8 cellular contexts compared by ENCODE assay signal in genomic region chr12:11486623-11487444, GRCh38.
DNase-seq lines count a peak whose midpoint lies in the region; ATAC-seq, FAIRE-seq and TF ChIP-seq lines count a peak whose summit lies in the region.

No MANE protein-coding gene starts in this region.

- H2BK120ac ChIP-seq in neuronal stem cell (ENCODE audit: low read depth, low read length), result no peak overlapping the region

- peak; percentile 86 for FAIRE-seq in RCC 7860 (lab: Jason Lieb, UNC)

- H3K27ac ChIP-seq in neuronal stem cell (replicated peaks; ENCODE audit: low read length), result no peak overlapping the region

- peak overlapping the region; percentile 18 for H3K27ac Mint-ChIP-seq in activated T-cell treated with anti-CD3 and anti-CD28 coated beads, Interleukin-2, amount 50 U/mL, for 72 hours

- no peak overlapping the region for H3K14ac ChIP-seq in neuronal stem cell (ENCODE audit: low read length)

- no peak overlapping the region for H3K4me3 Mint-ChIP-seq in activated T-cell treated with anti-CD3 and anti-CD28 coated beads, Interleukin-2, amount 50 U/mL, for 72 hours

- no peak overlapping the region for H4K91ac ChIP-seq in neuronal stem cell (ENCODE audit: low read depth, low read length, poor library complexity)

- no peak overlapping the region for H3K9ac ChIP-seq in neuronal stem cell (ENCODE audit: low read depth, low read length, poor library complexity)

- peaks cover 5% of the 10 kb centered on the region for H3K4me1 Mint-ChIP-seq in activated T-cell treated with anti-CD3 and anti-CD28 coated beads, Interleukin-2, amount 50 U/mL, for 72 hours (ENCODE audit: low read depth)

- H3K4me1 ChIP-seq in neuronal stem cell (ENCODE audit: control insufficient read depth in 2 of 2, insufficient read depth in 1 of 2, low read depth in 1 of 2, low read length in 2 of 2), result no peaks in the 10 kb centered on the region

- H2BK12ac ChIP-seq in neuronal stem cell (ENCODE audit: low read length), result no peak overlapping the region

- WGBS in neuronal stem cell (ENCODE audit: extremely low coverage in 2 of 2, insufficient read length in 2 of 2, insufficient replicate concordance in 1 of 2), 2 donors, result no CpG with 5 or more reads among the region's 13 CpGs

- TF ChIP-seq CTCF in LNCaP clone FGC (IDR thresholded peaks at IDR 0.05; ENCODE audit: control insufficient read depth, extremely low read depth, insufficient read depth), result peak; percentile 95

- DNase-seq in DMS 273 treated with DMSO at 0.1 percent for 48 hours (lab: John Stamatoyannopoulos, UW) (peak; percentile 22), LNCaP clone FGC (ENCODE audit: low read depth) (peak; percentile 69), RCC 7860 (ENCODE audit: low spot score) (peak; percentile 65), fibroblast of peridontal ligament (ENCODE audit: extremely low read depth) (peak; percentile 92), neuronal stem cell (ENCODE audit: low spot score) (peak; percentile 80), stromal cell of bone marrow (ENCODE audit: low read depth) (peak; percentile 71)
- DNase-seq in activated T-cell treated with anti-CD3 and anti-CD28 coated beads, Interleukin-2, amount 50 U/mL, for 72 hours, result peak; percentile 79 to 80

- H3K9me3 ChIP-seq in neuronal stem cell (replicated peaks in 1 of 2; ENCODE audit: control insufficient read depth in 2 of 2, insufficient read depth in 1 of 2, low read depth in 1 of 2, low read length in 2 of 2), result no peaks in the 10 kb centered on the region

- no peak overlapping the region for H3K18ac ChIP-seq in neuronal stem cell (ENCODE audit: low read length)

- no peak overlapping the region for H4K8ac ChIP-seq in neuronal stem cell (ENCODE audit: low read depth, low read length)

- H3K27me3 Mint-ChIP-seq in activated T-cell treated with anti-CD3 and anti-CD28 coated beads, Interleukin-2, amount 50 U/mL, for 72 hours (ENCODE audit: low read depth), result no peaks in the 10 kb centered on the region

- H3K36me3 ChIP-seq in neuronal stem cell (replicated peaks in 1 of 2; ENCODE audit: control insufficient read depth in 2 of 2, insufficient read depth in 2 of 2, low read length in 2 of 2), result no peaks in the 10 kb centered on the region

- H2BK5ac ChIP-seq in neuronal stem cell (ENCODE audit: low read length), result no peak overlapping the region

- no peak overlapping the region for H2BK15ac ChIP-seq in neuronal stem cell (ENCODE audit: low read length)

- no peak overlapping the region for H3K23ac ChIP-seq in neuronal stem cell (ENCODE audit: low read depth, low read length, poor library complexity)

- H3K36me3 Mint-ChIP-seq in activated T-cell treated with anti-CD3 and anti-CD28 coated beads, Interleukin-2, amount 50 U/mL, for 72 hours (ENCODE audit: insufficient read depth in 2 of 2), result no peaks in the 10 kb centered on the region

- ATAC-seq in GM21529 (IDR thresholded peaks at IDR 0.05; ENCODE audit: unreplicated experiment), result peak; percentile 78
- peak; percentile 82 to 84 for ATAC-seq in activated T-cell treated with anti-CD3 and anti-CD28 coated beads, Interleukin-2, amount 50 U/mL, for 72 hours (replicated peaks in 1 of 2)

- no peaks in the 10 kb centered on the region for H3K79me1 ChIP-seq in neuronal stem cell (ENCODE audit: low read depth, low read length)

- no peaks in the 10 kb centered on the region for H3K27me3 ChIP-seq in neuronal stem cell (ENCODE audit: control insufficient read depth in 3 of 3, insufficient read depth in 3 of 3, low read depth in 1 of 3, low read length in 3 of 3)

- no peak overlapping the region for H3K4me2 ChIP-seq in neuronal stem cell (ENCODE audit: insufficient read depth, low read length, poor library complexity, severe bottlenecking)

- no peak overlapping the region for H2AK5ac ChIP-seq in neuronal stem cell (ENCODE audit: low read depth, low read length)

- H3K4me3 ChIP-seq in LNCaP clone FGC (ENCODE audit: low read depth, low read length) (no peak overlapping the region), neuronal stem cell (ENCODE audit: low read length in 2 of 2) (no peak overlapping the region)

- no peaks in the 10 kb centered on the region for H3K9me3 Mint-ChIP-seq in activated T-cell treated with anti-CD3 and anti-CD28 coated beads, Interleukin-2, amount 50 U/mL, for 72 hours

- no peak overlapping the region for H3K4ac ChIP-seq in neuronal stem cell (ENCODE audit: low read length)

- H2AFZ ChIP-seq in neuronal stem cell (ENCODE audit: low read length), result no peak overlapping the region

Comparison
In these comparisons a context has a peak if more than half of its experiments do, and no peak if none do; other contexts are left out.
1. DNase-seq: peak in every context shown above with its lines; median percentile 92 in fibroblast of peridontal ligament; 80 in neuronal stem cell; 80 in activated T-cell treated with anti-CD3 and anti-CD28 coated beads, Interleukin-2, amount 50 U/mL, for 72 hours; 71 in stromal cell of bone marrow; 69 in LNCaP clone FGC; 65 in RCC 7860; 22 in DMS 273 treated with DMSO at 0.1 percent for 48 hours.